In the genomic region with DNA sequence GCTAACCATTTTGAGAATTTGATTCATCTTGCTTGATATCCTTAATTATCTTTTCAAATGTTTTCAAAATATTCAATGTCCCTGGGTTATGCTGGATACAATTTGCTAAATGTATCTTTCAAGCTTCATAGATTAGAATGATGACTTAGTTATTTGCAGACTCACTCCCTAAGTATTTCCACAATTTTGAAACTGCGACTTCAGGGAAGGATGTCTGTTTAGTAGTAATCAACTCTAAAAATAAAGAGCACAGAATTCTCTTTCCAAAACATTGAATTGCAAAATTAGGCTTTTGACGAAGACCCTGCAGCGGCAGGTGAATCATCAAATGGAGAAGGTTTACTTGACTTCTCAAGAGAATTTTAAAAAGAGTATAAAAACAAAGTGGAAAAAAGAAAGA, we compare ENCODE assay signal across 21 cellular contexts. TPM values are rescaled to one million over a fixed set of nuclear protein-coding genes. Genes with fewer than 3 reads are reported as not detected.
"Had no signal": no experiment of that assay in that cellular context is flagged by ENCODE, and none has a peak within 500 bp of the region (broad histone marks: within the 10 kb centered on the region; RNA-seq: fewer than 3 reads in every experiment).

No MANE protein-coding gene starts in this region.

- DNase-seq: activated CD4-positive, alpha-beta T cell treated with anti-CD3 and anti-CD28 coated beads, Interleukin-2, amount 50 U/mL, for 48 hours; activated CD4-positive, CD25-positive, alpha-beta regulatory T cell treated with anti-CD3 and anti-CD28 coated beads, Interleukin-2, amount 50 U/mL, for 72 hours; activated CD8-positive, alpha-beta memory T cell treated with anti-CD3 and anti-CD28 coated beads, Interleukin-2, amount 10 ng/mL, durations not matched to agents 7 days and 5 days; activated naive CD8-positive, alpha-beta T cell treated with anti-CD3 and anti-CD28 coated beads, Interleukin-2, amount 10 ng/mL, durations not matched to agents 7 days and 5 days; activated T-cell treated with anti-CD3 and anti-CD28 coated beads, Interleukin-2, amount 50 U/mL, for 72 hours; caudate nucleus; cortex of kidney; effector memory CD8-positive, alpha-beta T cell; foreskin keratinocyte; head of caudate nucleus; mammary epithelial cell; mucosa of descending colon; stimulated activated CD4-positive, alpha-beta T cell treated with anti-CD3 and anti-CD28 coated beads, Interleukin-15, amount 100 ng/mL, for 24 hours; stimulated activated CD4-positive, alpha-beta T cell treated with anti-CD3 and anti-CD28 coated beads, Interleukin-4, amount 100 ng/mL, for 4 hours; thyroid gland had no signal

- H3K27ac Mint-ChIP-seq: activated CD8-positive, alpha-beta memory T cell treated with anti-CD3 and anti-CD28 coated beads, Interleukin-2, amount 10 ng/mL, durations not matched to agents 7 days and 5 days; activated naive CD8-positive, alpha-beta T cell treated with anti-CD3 and anti-CD28 coated beads, Interleukin-2, amount 10 ng/mL, durations not matched to agents 7 days and 5 days; activated T-cell treated with anti-CD3 and anti-CD28 coated beads, Interleukin-2, amount 50 U/mL, for 72 hours; effector memory CD8-positive, alpha-beta T cell; nephron had no signal

- H3K4me1 ChIP-seq: ascending aorta, foreskin keratinocyte, thyroid gland had no signal

- ATAC-seq: activated CD8-positive, alpha-beta memory T cell treated with anti-CD3 and anti-CD28 coated beads, Interleukin-2, amount 10 ng/mL, durations not matched to agents 7 days and 5 days; activated T-cell treated with anti-CD3 and anti-CD28 coated beads, Interleukin-2, amount 50 U/mL, for 72 hours; effector memory CD8-positive, alpha-beta T cell; foreskin keratinocyte; left lobe of liver; mucosa of descending colon had no signal

- H3K27ac ChIP-seq: ascending aorta, foreskin keratinocyte, thyroid gland had no signal

- H3K9me3 Mint-ChIP-seq: activated naive CD8-positive, alpha-beta T cell treated with anti-CD3 and anti-CD28 coated beads, Interleukin-2, amount 10 ng/mL, durations not matched to agents 7 days and 5 days; activated T-cell treated with anti-CD3 and anti-CD28 coated beads, Interleukin-2, amount 50 U/mL, for 72 hours; effector memory CD8-positive, alpha-beta T cell; nephron had no signal

- H3K36me3 Mint-ChIP-seq: activated CD8-positive, alpha-beta memory T cell treated with anti-CD3 and anti-CD28 coated beads, Interleukin-2, amount 10 ng/mL, durations not matched to agents 7 days and 5 days; activated naive CD8-positive, alpha-beta T cell treated with anti-CD3 and anti-CD28 coated beads, Interleukin-2, amount 10 ng/mL, durations not matched to agents 7 days and 5 days had no signal

- H3K9me3 ChIP-seq: ascending aorta, mucosa of descending colon, thyroid gland had no signal

- H3K36me3 ChIP-seq: ascending aorta, thyroid gland had no signal

- H3K4me3 Mint-ChIP-seq: activated CD8-positive, alpha-beta memory T cell treated with anti-CD3 and anti-CD28 coated beads, Interleukin-2, amount 10 ng/mL, durations not matched to agents 7 days and 5 days; activated naive CD8-positive, alpha-beta T cell treated with anti-CD3 and anti-CD28 coated beads, Interleukin-2, amount 10 ng/mL, durations not matched to agents 7 days and 5 days; activated T-cell treated with anti-CD3 and anti-CD28 coated beads, Interleukin-2, amount 50 U/mL, for 72 hours; effector memory CD8-positive, alpha-beta T cell; nephron had no signal

- H3K4me3 ChIP-seq: ascending aorta, mucosa of descending colon, thyroid gland had no signal

- H3K27me3 ChIP-seq: ascending aorta, foreskin keratinocyte, thyroid gland had no signal

RNA-seq across cellular contexts. Expression of a gene that starts 14.2 kb away (rescaled TPM):
- total RNA-seq: epithelial cell of proximal tubule, foreskin keratinocyte, mammary epithelial cell, osteocyte had no signal
- polyA plus RNA-seq: foreskin keratinocyte, mammary epithelial cell had no signal

RNA-seq across cellular contexts. Expression of a gene that starts 46.1 kb away (rescaled TPM):
- total RNA-seq: activated T-cell treated with anti-CD3 and anti-CD28 coated beads, Interleukin-2, amount 50 U/mL, for 72 hours; ascending aorta; epithelial cell of proximal tubule; foreskin keratinocyte; left lobe of liver; mammary epithelial cell; osteocyte; T-helper 2 cell treated with Interferon-gamma antibody and Interleukin-4, amounts not matched to agents 100 ng/mL and 5 ng/mL, for 36 hours; thyroid gland had no signal
- polyA plus RNA-seq: foreskin keratinocyte, mammary epithelial cell had no signal
